ENCODE assay signal across 17 cellular contexts in the genomic region with DNA sequence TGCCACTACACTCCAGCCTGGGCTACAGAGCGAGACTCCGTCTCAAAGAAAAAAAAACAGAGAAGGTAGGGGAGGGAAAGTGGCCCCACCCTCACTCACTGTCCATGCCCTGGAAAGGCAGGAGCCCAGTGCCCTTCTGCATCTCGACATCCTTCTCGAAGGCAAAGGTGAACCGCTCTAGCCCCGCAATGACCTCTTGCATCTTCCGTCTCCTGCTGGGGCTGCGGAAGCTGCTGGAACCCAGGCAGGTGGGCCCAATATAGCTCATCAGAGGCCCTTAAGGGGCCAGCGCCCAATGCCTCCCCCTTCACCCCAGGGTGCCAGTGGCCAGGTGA. TPM values are rescaled to one million over a fixed set of nuclear protein-coding genes. Genes with fewer than 3 reads are reported as not detected.
DNase-seq lines count a peak whose midpoint lies in the region; ATAC-seq, FAIRE-seq and TF ChIP-seq lines count a peak whose summit lies in the region.
"Had no signal": no experiment of that assay in that cellular context is flagged by ENCODE, and none has a peak within 500 bp of the region (broad histone marks: within the 10 kb centered on the region; RNA-seq: fewer than 3 reads in every experiment).

A gene with protein sequence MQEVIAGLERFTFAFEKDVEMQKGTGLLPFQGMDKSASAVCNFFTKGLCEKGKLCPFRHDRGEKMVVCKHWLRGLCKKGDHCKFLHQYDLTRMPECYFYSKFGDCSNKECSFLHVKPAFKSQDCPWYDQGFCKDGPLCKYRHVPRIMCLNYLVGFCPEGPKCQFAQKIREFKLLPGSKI (minus strand): TSS at position 264 of the 335 bp plus-strand sequence. CDS start 62 bp downstream, at position 202.

- ATAC-seq in WTC11 (no peak), pancreas (no peak), GM18868 (IDR thresholded peaks at IDR 0.05; ENCODE audit: unreplicated experiment) (no peak)
- no peak for ATAC-seq in naive thymus-derived CD8-positive, alpha-beta T cell
- ATAC-seq: SK-N-SH treated with all-trans-retinoic acid at 6 μM for 48 hours had no signal

- H3K4me1 Mint-ChIP-seq in WTC11, result peaks cover 28% of the 10 kb centered on the region
- H3K4me1 Mint-ChIP-seq in naive thymus-derived CD8-positive, alpha-beta T cell, result no peaks in the 10 kb centered on the region
- H3K4me1 Mint-ChIP-seq: CD4-positive, alpha-beta memory T cell had no signal

- peaks cover 3% of the 10 kb centered on the region for H3K27me3 Mint-ChIP-seq in WTC11 (ENCODE audit: low read depth)
- H3K27me3 Mint-ChIP-seq in naive thymus-derived CD8-positive, alpha-beta T cell, result peaks cover 0 to 4% (median 0%) of the 10 kb centered on the region in 5 donors
- H3K27me3 Mint-ChIP-seq: CD4-positive, alpha-beta memory T cell had no signal

- peak; percentile 11 for DNase-seq in ELF-1 (ENCODE audit: low read depth, low spot score)
- no peak for DNase-seq in WTC11 (ENCODE audit: low spot score)
- DNase-seq in pancreas, result no peak
- no peak for DNase-seq in NCI-H524 treated with DMSO at 0.1 percent for 48 hours (lab: John Stamatoyannopoulos, UW)
- DNase-seq in HUDEP-2 (lab: John Stamatoyannopoulos, UW; ENCODE audit: unreplicated experiment in 76 of 76), result no peak
- no peak for DNase-seq in naive thymus-derived CD8-positive, alpha-beta T cell
- DNase-seq: activated CD8-positive, alpha-beta memory T cell treated with anti-CD3 and anti-CD28 coated beads for 24 hours; activated effector memory CD4-positive, alpha-beta T cell treated with anti-CD3 and anti-CD28 coated beads, Interleukin-2, amount 50 U/mL, for 16 hours; CD4-positive, alpha-beta memory T cell; effector memory CD4-positive, alpha-beta T cell; stimulated activated CD4-positive, alpha-beta T cell treated with anti-CD3 and anti-CD28 coated beads, Interleukin-1b, Interleukin-23, amount 100 ng/mL, for 48 hours; upper lobe of right lung had no signal

- POLR2A ChIA-PET in WTC11 (lab: Charles Lee), result interaction anchor here (0.6 to 0.8 kb wide), 2 partner anchors 43 to 108 kb away, joined by 4 to 5 read pairs; no protein-coding TSS in a partner anchor
- POLR2A ChIA-PET in naive thymus-derived CD8-positive, alpha-beta T cell (lab: Charles Lee), result no interaction called here

- H3K4me3 ChIP-seq in iPS-20b (ENCODE audit: low read length) (peak within 1 kb of the TSS; percentile 17; the same call in 1 of the 2 replicates), pancreas (peak within 1 kb of the TSS in 1 of 4 donors; percentile 12)
- H3K4me3 ChIP-seq: upper lobe of right lung had no signal

- H3K36me3 ChIP-seq in iPS-20b (ENCODE audit: insufficient read depth, low read depth, low read length) (no peaks in the 10 kb centered on the region), pancreas (no peaks in the 10 kb centered on the region)
- H3K36me3 ChIP-seq: upper lobe of right lung had no signal

- intact Hi-C loops in pancreas (cut with DNase I), result loop anchor here in 1 of 3 donors (5.0 kb wide), 1 partner anchor 46 kb away; no protein-coding TSS in a partner anchor

- no peak for FAIRE-seq in pancreas (lab: Jason Lieb, UNC)
- FAIRE-seq: HTR-8/SVneo had no signal

- CTCF ChIA-PET in WTC11 (lab: Charles Lee), result interaction anchor here (1.2 to 2.6 kb wide), 4 partner anchors 10 to 108 kb away, joined by 3 to 18 read pairs (median 4); no protein-coding TSS in a partner anchor

- TF ChIP-seq CTCF in WTC11 (IDR thresholded peaks at IDR 0.05) (no peak), pancreas (IDR thresholded peaks at IDR 0.05) (no peak)

- H3K9ac ChIP-seq in iPS-20b (ENCODE audit: low read depth, low read length), result no peak within 1 kb of the TSS

- no peak within 1 kb of the TSS for H3K27ac Mint-ChIP-seq in WTC11
- H3K27ac Mint-ChIP-seq in naive thymus-derived CD8-positive, alpha-beta T cell, result peak within 1 kb of the TSS in 3 of 10 donors; percentile 46 to 79 (median 71)
- H3K27ac Mint-ChIP-seq: CD4-positive, alpha-beta memory T cell had no signal

- H3K9me3 ChIP-seq in iPS-20b (ENCODE audit: insufficient read depth, low read depth, low read length), result no peaks in the 10 kb centered on the region
- H3K9me3 ChIP-seq in pancreas, result no peaks in the 10 kb centered on the region
- H3K9me3 ChIP-seq: upper lobe of right lung had no signal

- no peaks in the 10 kb centered on the region for H3K36me3 Mint-ChIP-seq in WTC11
- H3K36me3 Mint-ChIP-seq in naive thymus-derived CD8-positive, alpha-beta T cell, result no peaks in the 10 kb centered on the region
- H3K36me3 Mint-ChIP-seq: CD4-positive, alpha-beta memory T cell had no signal

- H3K4me1 ChIP-seq in iPS-20b (ENCODE audit: insufficient read depth, low read length) (peaks cover 18% of the 10 kb centered on the region), pancreas (peaks cover 20 to 25% (median 24%) of the 10 kb centered on the region in 3 donors)
- H3K4me1 ChIP-seq: upper lobe of right lung had no signal

- H3K27ac ChIP-seq in iPS-20b (ENCODE audit: low read length), result no peak within 1 kb of the TSS
- peak within 1 kb of the TSS; percentile 85 to 97 (median 94) for H3K27ac ChIP-seq in pancreas
- H3K27ac ChIP-seq: upper lobe of right lung had no signal

- 64 to 76% methylated on average over 9 of the region's 9 CpGs for WGBS in pancreas, 2 donors

- H3K27me3 ChIP-seq in iPS-20b (ENCODE audit: insufficient read depth, low read length) (peaks cover 12% of the 10 kb centered on the region), pancreas (no peaks in the 10 kb centered on the region)
- H3K27me3 ChIP-seq: upper lobe of right lung had no signal

- H3K9me3 Mint-ChIP-seq in WTC11, result no peaks in the 10 kb centered on the region
- no peaks in the 10 kb centered on the region for H3K9me3 Mint-ChIP-seq in naive thymus-derived CD8-positive, alpha-beta T cell
- H3K9me3 Mint-ChIP-seq: CD4-positive, alpha-beta memory T cell had no signal

- peak within 1 kb of the TSS; percentile 24; the same call in 1 of the 2 replicates for H3K4me3 Mint-ChIP-seq in WTC11
- no peak within 1 kb of the TSS for H3K4me3 Mint-ChIP-seq in naive thymus-derived CD8-positive, alpha-beta T cell
- H3K4me3 Mint-ChIP-seq: CD4-positive, alpha-beta memory T cell had no signal

TF ChIP-seq in WTC11, 78 proteins besides CTCF, POLR2A, EP300 and RAD21 (continues in another document):
- TF ChIP-seq, protein P1, sequence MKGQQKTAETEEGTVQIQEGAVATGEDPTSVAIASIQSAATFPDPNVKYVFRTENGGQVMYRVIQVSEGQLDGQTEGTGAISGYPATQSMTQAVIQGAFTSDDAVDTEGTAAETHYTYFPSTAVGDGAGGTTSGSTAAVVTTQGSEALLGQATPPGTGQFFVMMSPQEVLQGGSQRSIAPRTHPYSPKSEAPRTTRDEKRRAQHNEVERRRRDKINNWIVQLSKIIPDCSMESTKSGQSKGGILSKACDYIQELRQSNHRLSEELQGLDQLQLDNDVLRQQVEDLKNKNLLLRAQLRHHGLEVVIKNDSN (CRISPR knock-in tag; IDR thresholded peaks at IDR 0.05), result no peak
- TF ChIP-seq GTF2I (CRISPR knock-in tag; conservative IDR thresholded peaks at IDR 0.05) (no peak), CREM (CRISPR knock-in tag; IDR thresholded peaks at IDR 0.05) (no peak), TEAD1 (CRISPR knock-in tag; IDR thresholded peaks at IDR 0.05) (no peak), PRRX2 (CRISPR knock-in tag; IDR thresholded peaks at IDR 0.05) (no peak), FOXJ3 (CRISPR knock-in tag; IDR thresholded peaks at IDR 0.05; ENCODE audit: borderline replicate concordance) (no peak)
- TF ChIP-seq, protein P2, sequence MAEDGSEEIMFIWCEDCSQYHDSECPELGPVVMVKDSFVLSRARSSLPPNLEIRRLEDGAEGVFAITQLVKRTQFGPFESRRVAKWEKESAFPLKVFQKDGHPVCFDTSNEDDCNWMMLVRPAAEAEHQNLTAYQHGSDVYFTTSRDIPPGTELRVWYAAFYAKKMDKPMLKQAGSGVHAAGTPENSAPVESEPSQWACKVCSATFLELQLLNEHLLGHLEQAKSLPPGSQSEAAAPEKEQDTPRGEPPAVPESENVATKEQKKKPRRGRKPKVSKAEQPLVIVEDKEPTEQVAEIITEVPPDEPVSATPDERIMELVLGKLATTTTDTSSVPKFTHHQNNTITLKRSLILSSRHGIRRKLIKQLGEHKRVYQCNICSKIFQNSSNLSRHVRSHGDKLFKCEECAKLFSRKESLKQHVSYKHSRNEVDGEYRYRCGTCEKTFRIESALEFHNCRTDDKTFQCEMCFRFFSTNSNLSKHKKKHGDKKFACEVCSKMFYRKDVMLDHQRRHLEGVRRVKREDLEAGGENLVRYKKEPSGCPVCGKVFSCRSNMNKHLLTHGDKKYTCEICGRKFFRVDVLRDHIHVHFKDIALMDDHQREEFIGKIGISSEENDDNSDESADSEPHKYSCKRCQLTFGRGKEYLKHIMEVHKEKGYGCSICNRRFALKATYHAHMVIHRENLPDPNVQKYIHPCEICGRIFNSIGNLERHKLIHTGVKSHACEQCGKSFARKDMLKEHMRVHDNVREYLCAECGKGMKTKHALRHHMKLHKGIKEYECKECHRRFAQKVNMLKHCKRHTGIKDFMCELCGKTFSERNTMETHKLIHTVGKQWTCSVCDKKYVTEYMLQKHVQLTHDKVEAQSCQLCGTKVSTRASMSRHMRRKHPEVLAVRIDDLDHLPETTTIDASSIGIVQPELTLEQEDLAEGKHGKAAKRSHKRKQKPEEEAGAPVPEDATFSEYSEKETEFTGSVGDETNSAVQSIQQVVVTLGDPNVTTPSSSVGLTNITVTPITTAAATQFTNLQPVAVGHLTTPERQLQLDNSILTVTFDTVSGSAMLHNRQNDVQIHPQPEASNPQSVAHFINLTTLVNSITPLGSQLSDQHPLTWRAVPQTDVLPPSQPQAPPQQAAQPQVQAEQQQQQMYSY (CRISPR knock-in tag; IDR thresholded peaks at IDR 0.05), result no peak
- TF ChIP-seq, protein P3, sequence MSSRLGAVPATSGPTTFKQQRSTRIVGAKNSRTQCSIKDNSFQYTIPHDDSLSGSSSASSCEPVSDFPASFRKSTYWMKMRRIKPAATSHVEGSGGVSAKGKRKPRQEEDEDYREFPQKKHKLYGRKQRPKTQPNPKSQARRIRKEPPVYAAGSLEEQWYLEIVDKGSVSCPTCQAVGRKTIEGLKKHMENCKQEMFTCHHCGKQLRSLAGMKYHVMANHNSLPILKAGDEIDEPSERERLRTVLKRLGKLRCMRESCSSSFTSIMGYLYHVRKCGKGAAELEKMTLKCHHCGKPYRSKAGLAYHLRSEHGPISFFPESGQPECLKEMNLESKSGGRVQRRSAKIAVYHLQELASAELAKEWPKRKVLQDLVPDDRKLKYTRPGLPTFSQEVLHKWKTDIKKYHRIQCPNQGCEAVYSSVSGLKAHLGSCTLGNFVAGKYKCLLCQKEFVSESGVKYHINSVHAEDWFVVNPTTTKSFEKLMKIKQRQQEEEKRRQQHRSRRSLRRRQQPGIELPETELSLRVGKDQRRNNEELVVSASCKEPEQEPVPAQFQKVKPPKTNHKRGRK (CRISPR knock-in tag; IDR thresholded peaks at IDR 0.05; ENCODE audit: borderline replicate concordance), result no peak

RNA-seq across cellular contexts. Expression of the gene that starts here (rescaled TPM):
- total RNA-seq in WTC11 (2021) (not detected in 3 replicates), pancreas (under 1 TPM in 4 of 6 donors, not detected in 2; 0.19 to 0.67 (median 0.21) TPM)
- not detected for polyA plus RNA-seq in pancreas
- not detected for total RNA-seq in naive thymus-derived CD8-positive, alpha-beta T cell
- polyA plus RNA-seq in naive thymus-derived CD8-positive, alpha-beta T cell, result not detected
- total RNA-seq: A673; CD4-positive, alpha-beta memory T cell; upper lobe of right lung had no signal
- polyA plus RNA-seq: CD4-positive, alpha-beta memory T cell had no signal
